14 cellular contexts compared by ENCODE assay signal in genomic region chr20:63751471-63752271, GRCh38. TPM values are rescaled to one million over a fixed set of nuclear protein-coding genes. Genes with fewer than 3 reads are reported as not detected.
DNase-seq lines count a peak whose midpoint lies in the region; ATAC-seq and TF ChIP-seq lines count a peak whose summit lies in the region.
"Had no signal": no experiment of that assay in that cellular context is flagged by ENCODE, and none has a peak within 500 bp of the region (broad histone marks: within the 10 kb centered on the region; RNA-seq: fewer than 3 reads in every experiment).

No MANE protein-coding gene starts in this region.

- DNase-seq in DMS53 (lab: John Stamatoyannopoulos, UW) (peak; percentile 64), DMS53 treated with DMSO at 0.1 percent for 48 hours (lab: John Stamatoyannopoulos, UW; ENCODE audit: unreplicated experiment) (no peak), GM10248 (ENCODE audit: extremely low spot score) (no peak), vagina (ENCODE audit: extremely low spot score in 2 of 2) (no peak)
- peak; percentile 57 for DNase-seq in activated CD8-positive, alpha-beta T cell treated with anti-CD3 and anti-CD28 coated beads, Interleukin-2, amount 10 ng/mL, durations not matched to agents 7 days and 5 days
- peak; percentile 59 for DNase-seq in natural killer cell treated with Interleukin-12 subunit alpha and Interleukin-12 subunit beta and Interleukin-15 and Interleukin-18, amount 100 ng/mL, for 72 hours (ENCODE audit: low spot score)
- DNase-seq: HFFc6, left ventricle myocardium superior, NCI-H187 treated with DMSO at 0.1 percent for 48 hours had no signal

- H3K27ac ChIP-seq in HUES48 (ENCODE audit: low read depth, low read length) (peak overlapping the region; percentile 26), vagina (no peak overlapping the region)
- H3K27ac ChIP-seq: 22Rv1 had no signal

- peak overlapping the region; percentile 66 for H3K4me3 Mint-ChIP-seq in activated CD8-positive, alpha-beta T cell treated with anti-CD3 and anti-CD28 coated beads, Interleukin-2, amount 10 ng/mL, durations not matched to agents 7 days and 5 days
- no peak overlapping the region for H3K4me3 Mint-ChIP-seq in natural killer cell treated with Interleukin-12 subunit alpha and Interleukin-12 subunit beta and Interleukin-15 and Interleukin-18, amount 100 ng/mL, for 72 hours
- H3K4me3 Mint-ChIP-seq: HFFc6 had no signal

- no peak overlapping the region for H3K9ac ChIP-seq in HUES48 (ENCODE audit: low read depth, low read length)

- H3K27me3 ChIP-seq in HUES48 (ENCODE audit: control insufficient read depth, insufficient read depth, low read length): no peaks in the 10 kb centered on the region
- no peaks in the 10 kb centered on the region for H3K27me3 ChIP-seq in vagina

- H3K9me3 ChIP-seq in HUES48 (ENCODE audit: control insufficient read depth, insufficient read depth, low read length): no peaks in the 10 kb centered on the region
- no peaks in the 10 kb centered on the region for H3K9me3 ChIP-seq in vagina

- H3K4me3 ChIP-seq in HUES48 (ENCODE audit: low read depth, low read length): no peak overlapping the region
- H3K4me3 ChIP-seq in vagina: no peak overlapping the region

- no peak for ATAC-seq in activated CD8-positive, alpha-beta T cell treated with anti-CD3 and anti-CD28 coated beads, Interleukin-2, amount 10 ng/mL, durations not matched to agents 7 days and 5 days
- no peak for ATAC-seq in natural killer cell treated with Interleukin-12 subunit alpha and Interleukin-12 subunit beta and Interleukin-15 and Interleukin-18, amount 100 ng/mL, for 72 hours
- ATAC-seq in HG03354 (IDR thresholded peaks at IDR 0.05; ENCODE audit: poor library complexity, severe bottlenecking, unreplicated experiment): no peak
- ATAC-seq: left ventricle myocardium superior had no signal

- H3K36me3 Mint-ChIP-seq in activated CD8-positive, alpha-beta T cell treated with anti-CD3 and anti-CD28 coated beads, Interleukin-2, amount 10 ng/mL, durations not matched to agents 7 days and 5 days (ENCODE audit: low read depth): no peaks in the 10 kb centered on the region
- no peaks in the 10 kb centered on the region for H3K36me3 Mint-ChIP-seq in natural killer cell treated with Interleukin-12 subunit alpha and Interleukin-12 subunit beta and Interleukin-15 and Interleukin-18, amount 100 ng/mL, for 72 hours

- TF ChIP-seq CTCF in GM10248 (IDR thresholded peaks at IDR 0.05; ENCODE audit: control extremely low read depth, extremely low read depth, low read depth, missing control alignments): no peak
- no peak for TF ChIP-seq CTCF in vagina (IDR thresholded peaks at IDR 0.05)

- intact Hi-C loops in vagina (cut with DNase I): no loop called here

- no peaks in the 10 kb centered on the region for H3K36me3 ChIP-seq in HUES48 (ENCODE audit: control insufficient read depth, insufficient read depth, low read length)
- H3K36me3 ChIP-seq in vagina: no peaks in the 10 kb centered on the region

- no peak for TF ChIP-seq POLR2A in vagina (IDR thresholded peaks at IDR 0.05)

- H3K9me3 Mint-ChIP-seq in activated CD8-positive, alpha-beta T cell treated with anti-CD3 and anti-CD28 coated beads, Interleukin-2, amount 10 ng/mL, durations not matched to agents 7 days and 5 days (ENCODE audit: insufficient read depth): no peaks in the 10 kb centered on the region
- no peaks in the 10 kb centered on the region for H3K9me3 Mint-ChIP-seq in natural killer cell treated with Interleukin-12 subunit alpha and Interleukin-12 subunit beta and Interleukin-15 and Interleukin-18, amount 100 ng/mL, for 72 hours
- H3K9me3 Mint-ChIP-seq: HFFc6 had no signal

- H3K4me1 ChIP-seq in HUES48 (ENCODE audit: control insufficient read depth, insufficient read depth, low read length): peaks cover 3% of the 10 kb centered on the region; the same call in 1 of the 2 replicates
- H3K4me1 ChIP-seq in vagina: no peaks in the 10 kb centered on the region

- H3K4me1 Mint-ChIP-seq in activated CD8-positive, alpha-beta T cell treated with anti-CD3 and anti-CD28 coated beads, Interleukin-2, amount 10 ng/mL, durations not matched to agents 7 days and 5 days (ENCODE audit: low read depth): peaks cover 36% of the 10 kb centered on the region
- H3K4me1 Mint-ChIP-seq in natural killer cell treated with Interleukin-12 subunit alpha and Interleukin-12 subunit beta and Interleukin-15 and Interleukin-18, amount 100 ng/mL, for 72 hours (ENCODE audit: low read depth in 2 of 2): peaks cover 14 to 17% of the 10 kb centered on the region in 2 donors

- peaks cover 2% of the 10 kb centered on the region for H3K27me3 Mint-ChIP-seq in activated CD8-positive, alpha-beta T cell treated with anti-CD3 and anti-CD28 coated beads, Interleukin-2, amount 10 ng/mL, durations not matched to agents 7 days and 5 days (ENCODE audit: low read depth)
- no peaks in the 10 kb centered on the region for H3K27me3 Mint-ChIP-seq in natural killer cell treated with Interleukin-12 subunit alpha and Interleukin-12 subunit beta and Interleukin-15 and Interleukin-18, amount 100 ng/mL, for 72 hours
- H3K27me3 Mint-ChIP-seq: progenitor cell of endocrine pancreas had no signal

- POLR2A ChIA-PET in activated CD8-positive, alpha-beta T cell treated with anti-CD3 and anti-CD28 coated beads, Interleukin-2, amount 10 ng/mL, durations not matched to agents 7 days and 5 days (lab: Charles Lee): interaction anchor here (1.4 to 1.7 kb wide), 3 partner anchors 15 to 230 kb away, joined by 4 to 8 read pairs (median 5); partner anchors contain the start of genes ARFRP1, LIME1 and ZGPAT
- POLR2A ChIA-PET in GM10248 (lab: Yijun Ruan, JAX): no interaction called here

- CTCF ChIA-PET in activated CD8-positive, alpha-beta T cell treated with anti-CD3 and anti-CD28 coated beads, Interleukin-2, amount 10 ng/mL, durations not matched to agents 7 days and 5 days (lab: Charles Lee): interaction anchor here (0.8 to 2.7 kb wide), 6 partner anchors 11 to 44 kb away, joined by 3 to 8 read pairs (median 4); partner anchors contain the start of genes ARFRP1, LIME1 and ZGPAT
- CTCF ChIA-PET in GM10248 (lab: Yijun Ruan, JAX): interaction anchor here (1.6 kb wide), 1 partner anchor 10 kb away, joined by 6 read pairs; no protein-coding TSS in a partner anchor

- H3K27ac Mint-ChIP-seq in activated CD8-positive, alpha-beta T cell treated with anti-CD3 and anti-CD28 coated beads, Interleukin-2, amount 10 ng/mL, durations not matched to agents 7 days and 5 days: peak overlapping the region; percentile 92
- H3K27ac Mint-ChIP-seq in natural killer cell treated with Interleukin-12 subunit alpha and Interleukin-12 subunit beta and Interleukin-15 and Interleukin-18, amount 100 ng/mL, for 72 hours: peak overlapping the region in 1 of 2 donors; percentile 37
- H3K27ac Mint-ChIP-seq: HFFc6 had no signal

RNA-seq across cellular contexts. Expression of gene SLC2A4RG, which starts 12.1 kb away (rescaled TPM):
- total RNA-seq in activated CD8-positive, alpha-beta T cell treated with anti-CD3 and anti-CD28 coated beads, Interleukin-2, amount 10 ng/mL, durations not matched to agents 7 days and 5 days: 10 to 100 TPM; 97.2 TPM
- 10 to 100 TPM; 21.0 to 31.1 TPM for total RNA-seq in natural killer cell treated with Interleukin-12 subunit alpha and Interleukin-12 subunit beta and Interleukin-15 and Interleukin-18, amount 100 ng/mL, for 72 hours
- 33.1 TPM for total RNA-seq in vagina

RNA-seq across cellular contexts. Expression of gene LIME1, which starts 15.2 kb away (rescaled TPM):
- 100 to 1,000 TPM; 163 to 165 TPM for total RNA-seq in activated CD8-positive, alpha-beta T cell treated with anti-CD3 and anti-CD28 coated beads, Interleukin-2, amount 10 ng/mL, durations not matched to agents 7 days and 5 days
- total RNA-seq in natural killer cell treated with Interleukin-12 subunit alpha and Interleukin-12 subunit beta and Interleukin-15 and Interleukin-18, amount 100 ng/mL, for 72 hours: 10 to 100 TPM in 1 of 2 donors, 1 to 10 TPM in 1; 9.3 to 15.7 TPM
- total RNA-seq in vagina: 32.4 TPM

RNA-seq across cellular contexts. Expression of gene ZGPAT, which starts 43.8 kb away (rescaled TPM):
- 10 to 100 TPM; 38.6 to 43.5 TPM for total RNA-seq in activated CD8-positive, alpha-beta T cell treated with anti-CD3 and anti-CD28 coated beads, Interleukin-2, amount 10 ng/mL, durations not matched to agents 7 days and 5 days
- total RNA-seq in natural killer cell treated with Interleukin-12 subunit alpha and Interleukin-12 subunit beta and Interleukin-15 and Interleukin-18, amount 100 ng/mL, for 72 hours: 10 to 100 TPM; 40.8 to 53.0 TPM
- 30.4 TPM for total RNA-seq in vagina

RNA-seq across cellular contexts. Expression of gene ARFRP1, which starts 43.9 kb away (rescaled TPM):
- total RNA-seq in activated CD8-positive, alpha-beta T cell treated with anti-CD3 and anti-CD28 coated beads, Interleukin-2, amount 10 ng/mL, durations not matched to agents 7 days and 5 days: 10 to 100 TPM; 55.2 to 57.6 TPM
- total RNA-seq in natural killer cell treated with Interleukin-12 subunit alpha and Interleukin-12 subunit beta and Interleukin-15 and Interleukin-18, amount 100 ng/mL, for 72 hours: 10 to 100 TPM; 52.4 to 87.0 TPM
- 30.9 TPM for total RNA-seq in vagina

RNA-seq across cellular contexts. Expression of gene TNFRSF6B, which starts 55.2 kb away (rescaled TPM):
- not detected for total RNA-seq in activated CD8-positive, alpha-beta T cell treated with anti-CD3 and anti-CD28 coated beads, Interleukin-2, amount 10 ng/mL, durations not matched to agents 7 days and 5 days
- not detected for total RNA-seq in natural killer cell treated with Interleukin-12 subunit alpha and Interleukin-12 subunit beta and Interleukin-15 and Interleukin-18, amount 100 ng/mL, for 72 hours
- total RNA-seq in vagina: 16.7 TPM
- total RNA-seq: G401, progenitor cell of endocrine pancreas had no signal

Comparison
In these comparisons a context has a peak if more than half of its experiments do, and no peak if none do; other contexts are left out.
1. DNase-seq: peak in DMS53 (single experiment), activated CD8-positive, alpha-beta T cell treated with anti-CD3 and anti-CD28 coated beads, Interleukin-2, amount 10 ng/mL, durations not matched to agents 7 days and 5 days (single experiment) and natural killer cell treated with Interleukin-12 subunit alpha and Interleukin-12 subunit beta and Interleukin-15 and Interleukin-18, amount 100 ng/mL, for 72 hours (single experiment); none in DMS53 treated with DMSO at 0.1 percent for 48 hours (single experiment), GM10248 (single experiment) and vagina (0 of 2).